Comparison of ENCODE assay signal across 7 cellular contexts in the genomic region with DNA sequence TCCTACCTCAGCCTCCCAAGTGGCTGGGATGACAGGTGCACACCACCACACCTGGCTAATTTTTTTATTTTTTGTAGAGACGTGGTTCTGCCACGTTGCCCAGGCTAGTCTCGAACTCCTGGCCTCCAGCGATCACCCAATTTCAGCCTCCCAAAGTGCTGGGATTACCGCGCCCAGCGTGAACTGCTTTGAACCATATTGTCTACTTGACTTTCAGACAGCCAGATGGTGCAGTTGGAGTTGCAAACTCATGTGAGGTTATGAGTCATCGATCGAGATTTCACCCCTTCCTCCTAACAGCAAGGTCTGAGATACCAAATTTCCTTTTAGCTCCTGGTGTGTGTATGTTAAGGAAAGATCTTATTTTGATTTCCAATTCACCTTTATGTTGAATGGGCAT. TPM values are rescaled to one million over a fixed set of nuclear protein-coding genes. Genes with fewer than 3 reads are reported as not detected.
A peak's percentile ranks its signal among the peaks of the same experiment; 100 is the strongest.
DNase-seq lines count a peak whose midpoint lies in the region; ATAC-seq and TF ChIP-seq lines count a peak whose summit lies in the region.
"Had no signal": no experiment of that assay in that cellular context is flagged by ENCODE, and none has a peak within 500 bp of the region (broad histone marks: within the 10 kb centered on the region; RNA-seq: fewer than 3 reads in every experiment).

No MANE protein-coding gene starts in this region.

- no peak for TF ChIP-seq CTCF in fibroblast of lung (conservative IDR thresholded peaks at IDR 0.05 in 1 of 2, IDR thresholded peaks at IDR 0.05 in 1 of 2; ENCODE audit: low read depth in 1 of 2, low read length in 2 of 2)

- H3K4me3 ChIP-seq in fibroblast of lung (replicated peaks in 1 of 4; ENCODE audit: control extremely low read depth in 1 of 4, insufficient read depth in 1 of 4, low read depth in 3 of 4, low read length in 4 of 4): no peak overlapping the region

- no peaks in the 10 kb centered on the region for H4K20me1 ChIP-seq in fibroblast of lung (ENCODE audit: control insufficient read depth, extremely low read depth, insufficient read depth, low read length)

- no peaks in the 10 kb centered on the region for H3K36me3 ChIP-seq in fibroblast of lung (ENCODE audit: control insufficient read depth, insufficient read depth, low read length)

- H3K27ac ChIP-seq in fibroblast of lung (ENCODE audit: insufficient read depth, low read length): no peak overlapping the region

- DNase-seq in Daoy (ENCODE audit: low read depth): peak; percentile 75
- peak; percentile 53 for DNase-seq in NCI-H69 (lab: John Stamatoyannopoulos, UW)
- DNase-seq in fibroblast of lung (ENCODE audit: low read depth in 2 of 2): peak; percentile 77 to 87
- DNase-seq in DMS153 (lab: John Stamatoyannopoulos, UW): no peak
- DNase-seq: activated B cell treated with CpG ODN at 0.5 μM for 24 hours had no signal

- H3K9me3 ChIP-seq in fibroblast of lung (ENCODE audit: control insufficient read depth, insufficient read depth, low read depth, low read length): no peaks in the 10 kb centered on the region

- no peaks in the 10 kb centered on the region for H3K79me2 ChIP-seq in fibroblast of lung (ENCODE audit: control insufficient read depth, insufficient read depth, low read length)

- H3K9ac ChIP-seq in fibroblast of lung (ENCODE audit: insufficient read depth, low read length): no peak overlapping the region

- H2AFZ ChIP-seq in fibroblast of lung (ENCODE audit: low read length): no peak overlapping the region

- no peaks in the 10 kb centered on the region for H3K27me3 ChIP-seq in fibroblast of lung (ENCODE audit: control insufficient read depth, insufficient read depth, low read length)

- peaks cover 11% of the 10 kb centered on the region for H3K4me1 ChIP-seq in fibroblast of lung (ENCODE audit: control insufficient read depth, extremely low read depth, insufficient read depth, low read length)

- no peak overlapping the region for H3K4me2 ChIP-seq in fibroblast of lung (ENCODE audit: extremely low read depth, insufficient read depth, low read length)

- ATAC-seq in HG03097 (IDR thresholded peaks at IDR 0.05; ENCODE audit: low FRiP score, unreplicated experiment) (no peak), GM21528 (IDR thresholded peaks at IDR 0.05; ENCODE audit: low FRiP score, unreplicated experiment) (no peak)

RNA-seq across cellular contexts. Expression of a gene that starts 2.7 kb away (rescaled TPM):
- total RNA-seq in Daoy (2014; rRNA removed; shearing (Covaris generic)): 0.98 and 3.7 TPM in 2 replicates
- total RNA-seq in fibroblast of lung: 20.0 and 25.3 TPM in 2 replicates
- 3.6 and 4.0 TPM in 2 replicates for polyA plus RNA-seq in fibroblast of lung
- polyA plus RNA-seq in fibroblast of lung (2012): 6.6 and 7.6 TPM in 2 replicates
- 5.1 and 11.1 TPM in 2 replicates for polyA minus RNA-seq in fibroblast of lung (ENCODE audit: low replicate concordance)

RNA-seq across cellular contexts. Expression of a gene that starts 12.3 kb away (rescaled TPM):
- total RNA-seq in Daoy (2014; rRNA removed; shearing (Covaris generic)): not detected in 2 replicates
- total RNA-seq in fibroblast of lung: not detected in 2 replicates
- not detected in 2 replicates for polyA plus RNA-seq in fibroblast of lung
- not detected in 2 replicates for polyA plus RNA-seq in fibroblast of lung (2012)
- polyA minus RNA-seq in fibroblast of lung (ENCODE audit: low replicate concordance): not detected in 2 replicates
- total RNA-seq: activated B cell treated with CpG ODN at 0.5 μM for 24 hours had no signal

RNA-seq across cellular contexts. Expression of a gene that starts 24.6 kb away (rescaled TPM):
- total RNA-seq in Daoy (2014; rRNA removed; shearing (Covaris generic)): not detected in 2 replicates
- under 0.01 and 0.17 TPM in 2 replicates for total RNA-seq in fibroblast of lung
- polyA plus RNA-seq in fibroblast of lung: not detected in 2 replicates
- 0.17 TPM in 1 of 2 replicates, not detected in the other for polyA plus RNA-seq in fibroblast of lung (2012)
- polyA minus RNA-seq in fibroblast of lung (ENCODE audit: low replicate concordance): not detected in 2 replicates
- total RNA-seq: activated B cell treated with CpG ODN at 0.5 μM for 24 hours had no signal

RNA-seq across cellular contexts. Expression of a gene that starts 38.4 kb away (rescaled TPM):
- total RNA-seq in Daoy (2014; rRNA removed; shearing (Covaris generic)): 40.8 and 95.0 TPM in 2 replicates
- 52.8 and 67.3 TPM in 2 replicates for total RNA-seq in fibroblast of lung
- 24.0 and 25.9 TPM in 2 replicates for polyA plus RNA-seq in fibroblast of lung
- 67.1 and 83.6 TPM in 2 replicates for polyA plus RNA-seq in fibroblast of lung (2012)
- 113 and 148 TPM in 2 replicates for polyA minus RNA-seq in fibroblast of lung (ENCODE audit: low replicate concordance)

RNA-seq across cellular contexts. Expression of a gene that starts 53.2 kb away (rescaled TPM):
- total RNA-seq in Daoy (2014; rRNA removed; shearing (Covaris generic)): 82.3 and 102 TPM in 2 replicates
- 28.0 and 34.7 TPM in 2 replicates for total RNA-seq in fibroblast of lung
- polyA plus RNA-seq in fibroblast of lung: 24.8 and 26.3 TPM in 2 replicates
- 36.7 and 49.2 TPM in 2 replicates for polyA plus RNA-seq in fibroblast of lung (2012)
- polyA minus RNA-seq in fibroblast of lung (ENCODE audit: low replicate concordance): 34.6 and 49.5 TPM in 2 replicates
